Comparison of ENCODE assay signal across 10 cellular contexts in genomic region chr2:106130251-106130998, GRCh38.
DNase-seq lines count a peak whose midpoint lies in the region; ATAC-seq and TF ChIP-seq lines count a peak whose summit lies in the region.
"Had no signal": no experiment of that assay in that cellular context is flagged by ENCODE, and none has a peak within 500 bp of the region (broad histone marks: within the 10 kb centered on the region; RNA-seq: fewer than 3 reads in every experiment).

No MANE protein-coding gene starts in this region.

- TF ChIP-seq CTCF in osteocyte (IDR thresholded peaks at IDR 0.05) (no peak), thyroid gland (IDR thresholded peaks at IDR 0.05) (no peak)

- H3K9ac ChIP-seq in ES-I3 (ENCODE audit: low read depth, low read length), result peak overlapping the region; percentile 33

- H3K27me3 ChIP-seq in thyroid gland, result no peaks in the 10 kb centered on the region

- H3K9me3 ChIP-seq in ES-I3 (ENCODE audit: control insufficient read depth, insufficient read depth, low read length) (no peaks in the 10 kb centered on the region), thyroid gland (no peaks in the 10 kb centered on the region)

- no peaks in the 10 kb centered on the region for H3K27me3 Mint-ChIP-seq in osteocyte (ENCODE audit: unreplicated experiment)
- H3K27me3 Mint-ChIP-seq: activated naive CD8-positive, alpha-beta T cell treated with anti-CD3 and anti-CD28 coated beads, Interleukin-2, amount 50 U/mL, for 24 hours had no signal

- H3K4me3 ChIP-seq in thyroid gland (replicated peaks in 1 of 3), result no peak overlapping the region

- H3K4me3 Mint-ChIP-seq in osteocyte (ENCODE audit: unreplicated experiment), result peak overlapping the region; percentile 38
- H3K4me3 Mint-ChIP-seq: activated naive CD8-positive, alpha-beta T cell treated with anti-CD3 and anti-CD28 coated beads, Interleukin-2, amount 50 U/mL, for 24 hours had no signal

- TF ChIP-seq POLR2A in thyroid gland (IDR thresholded peaks at IDR 0.05), result no peak

- peak overlapping the region; percentile 91 for H3K27ac ChIP-seq in epithelial cell of prostate
- peak overlapping the region in 1 of 3 donors; percentile 41 for H3K27ac ChIP-seq in thyroid gland

- intact Hi-C loops in thyroid gland (cut with DNase I), result no loop called here

- H3K9me3 Mint-ChIP-seq in osteocyte (ENCODE audit: unreplicated experiment), result no peaks in the 10 kb centered on the region
- H3K9me3 Mint-ChIP-seq: activated naive CD8-positive, alpha-beta T cell treated with anti-CD3 and anti-CD28 coated beads, Interleukin-2, amount 50 U/mL, for 24 hours had no signal

- DNase-seq in NCI-H146 (lab: John Stamatoyannopoulos, UW) (peak; percentile 67), epithelial cell of prostate (ENCODE audit: low read depth, low spot score) (no peak), osteocyte (ENCODE audit: extremely low spot score, unreplicated experiment) (no peak), NCI-H2196 treated with DMSO at 0.1 percent for 48 hours (lab: John Stamatoyannopoulos, UW; ENCODE audit: unreplicated experiment) (no peak), thyroid gland (no peak)
- DNase-seq: activated naive CD8-positive, alpha-beta T cell treated with anti-CD3 and anti-CD28 coated beads, Interleukin-2, amount 50 U/mL, for 24 hours; kidney had no signal

- H3K27ac Mint-ChIP-seq in osteocyte (ENCODE audit: unreplicated experiment), result no peak overlapping the region
- H3K27ac Mint-ChIP-seq: activated naive CD8-positive, alpha-beta T cell treated with anti-CD3 and anti-CD28 coated beads, Interleukin-2, amount 50 U/mL, for 24 hours had no signal

- no peaks in the 10 kb centered on the region for H3K4me1 Mint-ChIP-seq in osteocyte (ENCODE audit: unreplicated experiment)

- no peak for ATAC-seq in HG03039 (IDR thresholded peaks at IDR 0.05; ENCODE audit: unreplicated experiment)
- ATAC-seq: activated CD4-positive, CD25-positive, alpha-beta regulatory T cell treated with anti-CD3 and anti-CD28 coated beads, Interleukin-2, amount 50 U/mL, for 24 hours; activated naive CD8-positive, alpha-beta T cell treated with anti-CD3 and anti-CD28 coated beads, Interleukin-2, amount 50 U/mL, for 24 hours had no signal

- H3K4me1 ChIP-seq in ES-I3 (ENCODE audit: insufficient read depth, low read length) (peaks cover 7% of the 10 kb centered on the region), thyroid gland (peaks cover 0 to 6% of the 10 kb centered on the region in 2 donors)

- WGBS in thyroid gland, 2 donors, result 85 to 89% methylated on average over 13 of the region's 13 CpGs

- H3K36me3 ChIP-seq in ES-I3 (ENCODE audit: insufficient read depth, low read length) (0 out of 2 replicates have a peak, but pooled peaks cover 4% of the 10 kb centered on the region), thyroid gland (peaks cover 0 to 3% of the 10 kb centered on the region in 2 donors)

- peaks cover 4% of the 10 kb centered on the region for H3K36me3 Mint-ChIP-seq in osteocyte (ENCODE audit: unreplicated experiment)
